19 cellular contexts compared by ENCODE assay signal in the genomic region with DNA sequence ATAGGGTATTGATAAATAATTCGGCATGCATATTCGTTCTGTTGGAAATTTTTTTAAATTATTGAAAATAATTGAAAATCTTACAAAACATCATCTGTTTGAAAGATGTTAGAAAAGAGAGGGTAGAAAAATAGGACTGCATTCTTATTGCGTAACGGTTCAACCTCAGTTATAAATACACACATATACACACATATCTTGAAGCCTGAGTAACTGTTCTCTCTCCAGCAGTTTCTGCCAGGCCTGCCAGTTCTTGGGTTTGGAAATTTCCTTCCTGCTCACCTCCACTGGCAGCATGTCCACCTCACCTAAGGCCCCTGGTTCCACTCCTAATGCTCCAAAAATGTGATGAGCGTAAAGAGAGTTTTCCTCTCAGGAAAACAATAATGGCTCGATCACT. TPM values are rescaled to one million over a fixed set of nuclear protein-coding genes. Genes with fewer than 3 reads are reported as not detected.
"Had no signal": no experiment of that assay in that cellular context is flagged by ENCODE, and none has a peak within 500 bp of the region (broad histone marks: within the 10 kb centered on the region; RNA-seq: fewer than 3 reads in every experiment).

No MANE protein-coding gene starts in this region.

- H3K9me3 Mint-ChIP-seq: activated naive CD4-positive, alpha-beta T cell treated with anti-CD3 and anti-CD28 coated beads, Interleukin-2, amount 10 ng/mL, durations not matched to agents 7 days and 5 days; stimulated activated effector memory CD8-positive, alpha-beta T cell treated with anti-CD3 and anti-CD28 coated beads, Interleukin-12 subunit alpha, Interleukin-12 subunit beta, amount 100 ng/mL, for 72 hours had no signal

- H3K27ac ChIP-seq: gastroesophageal sphincter, heart right ventricle had no signal

- H3K27me3 ChIP-seq: gastroesophageal sphincter had no signal

- DNase-seq: activated CD4-positive, alpha-beta T cell treated with anti-CD3 and anti-CD28 coated beads, Interleukin-2, amount 50 U/mL, for 48 hours; activated CD4-positive, CD25-positive, alpha-beta regulatory T cell treated with anti-CD3 and anti-CD28 coated beads, Interleukin-2, amount 50 U/mL, for 72 hours; activated CD8-positive, alpha-beta memory T cell treated with anti-CD3 and anti-CD28 coated beads, Interleukin-2, amount 10 ng/mL, durations not matched to agents 7 days and 5 days; activated naive CD4-positive, alpha-beta T cell treated with anti-CD3 and anti-CD28 coated beads, Interleukin-2, amount 10 ng/mL, durations not matched to agents 7 days and 5 days; activated T-cell treated with anti-CD3 and anti-CD28 coated beads, Interleukin-2, amount 50 U/mL, for 1 hour; heart right ventricle; stimulated activated CD4-positive, alpha-beta T cell treated with anti-CD3 and anti-CD28 coated beads, Interleukin-12 subunit alpha, Interleukin-12 subunit beta, amount 100 ng/mL, for 4 hours; stimulated activated CD4-positive, alpha-beta T cell treated with anti-CD3 and anti-CD28 coated beads, Interleukin-2, amount 100 ng/mL, for 24 hours; T-helper 1 cell; T1000 had no signal

- H3K4me3 ChIP-seq: gastroesophageal sphincter, heart right ventricle, lung had no signal

- H3K36me3 Mint-ChIP-seq: activated CD8-positive, alpha-beta memory T cell treated with anti-CD3 and anti-CD28 coated beads, Interleukin-2, amount 10 ng/mL, durations not matched to agents 7 days and 5 days; activated naive CD4-positive, alpha-beta T cell treated with anti-CD3 and anti-CD28 coated beads, Interleukin-2, amount 10 ng/mL, durations not matched to agents 7 days and 5 days; stimulated activated effector memory CD8-positive, alpha-beta T cell treated with anti-CD3 and anti-CD28 coated beads, Interleukin-12 subunit alpha, Interleukin-12 subunit beta, amount 100 ng/mL, for 72 hours had no signal

- H3K4me3 Mint-ChIP-seq: activated CD8-positive, alpha-beta memory T cell treated with anti-CD3 and anti-CD28 coated beads, Interleukin-2, amount 10 ng/mL, durations not matched to agents 7 days and 5 days; activated naive CD4-positive, alpha-beta T cell treated with anti-CD3 and anti-CD28 coated beads, Interleukin-2, amount 10 ng/mL, durations not matched to agents 7 days and 5 days; neural crest cell; stimulated activated effector memory CD8-positive, alpha-beta T cell treated with anti-CD3 and anti-CD28 coated beads, Interleukin-12 subunit alpha, Interleukin-12 subunit beta, amount 100 ng/mL, for 72 hours had no signal

- ATAC-seq: activated CD8-positive, alpha-beta memory T cell treated with anti-CD3 and anti-CD28 coated beads, Interleukin-2, amount 10 ng/mL, durations not matched to agents 7 days and 5 days; esophagus mucosa; gastroesophageal sphincter; heart right ventricle; stimulated activated effector memory CD8-positive, alpha-beta T cell treated with anti-CD3 and anti-CD28 coated beads, Interleukin-12 subunit alpha, Interleukin-12 subunit beta, amount 100 ng/mL, for 72 hours had no signal

- H3K27ac Mint-ChIP-seq: activated CD8-positive, alpha-beta memory T cell treated with anti-CD3 and anti-CD28 coated beads, Interleukin-2, amount 10 ng/mL, durations not matched to agents 7 days and 5 days; activated naive CD4-positive, alpha-beta T cell treated with anti-CD3 and anti-CD28 coated beads, Interleukin-2, amount 10 ng/mL, durations not matched to agents 7 days and 5 days; stimulated activated effector memory CD8-positive, alpha-beta T cell treated with anti-CD3 and anti-CD28 coated beads, Interleukin-12 subunit alpha, Interleukin-12 subunit beta, amount 100 ng/mL, for 72 hours had no signal

- H3K4me1 Mint-ChIP-seq: activated CD8-positive, alpha-beta memory T cell treated with anti-CD3 and anti-CD28 coated beads, Interleukin-2, amount 10 ng/mL, durations not matched to agents 7 days and 5 days; activated naive CD4-positive, alpha-beta T cell treated with anti-CD3 and anti-CD28 coated beads, Interleukin-2, amount 10 ng/mL, durations not matched to agents 7 days and 5 days; neural crest cell; stimulated activated effector memory CD8-positive, alpha-beta T cell treated with anti-CD3 and anti-CD28 coated beads, Interleukin-12 subunit alpha, Interleukin-12 subunit beta, amount 100 ng/mL, for 72 hours had no signal

RNA-seq across cellular contexts. Expression of a gene that starts 9.1 kb away (rescaled TPM):
- total RNA-seq: activated CD8-positive, alpha-beta memory T cell treated with anti-CD3 and anti-CD28 coated beads, Interleukin-2, amount 10 ng/mL, durations not matched to agents 7 days and 5 days; cardiac septum; esophagus mucosa; gastroesophageal sphincter; heart right ventricle; lung; osteocyte had no signal
- polyA plus RNA-seq: adipose tissue, heart right ventricle, lung had no signal

RNA-seq across cellular contexts. Expression of a gene that starts 26.0 kb away (rescaled TPM):
- total RNA-seq: activated CD8-positive, alpha-beta memory T cell treated with anti-CD3 and anti-CD28 coated beads, Interleukin-2, amount 10 ng/mL, durations not matched to agents 7 days and 5 days; cardiac septum; esophagus mucosa; gastroesophageal sphincter; heart right ventricle; lung; osteocyte had no signal
- polyA plus RNA-seq: adipose tissue, heart right ventricle, lung, thymus had no signal
